1 cellular context compared by ENCODE assay signal in the genomic region with DNA sequence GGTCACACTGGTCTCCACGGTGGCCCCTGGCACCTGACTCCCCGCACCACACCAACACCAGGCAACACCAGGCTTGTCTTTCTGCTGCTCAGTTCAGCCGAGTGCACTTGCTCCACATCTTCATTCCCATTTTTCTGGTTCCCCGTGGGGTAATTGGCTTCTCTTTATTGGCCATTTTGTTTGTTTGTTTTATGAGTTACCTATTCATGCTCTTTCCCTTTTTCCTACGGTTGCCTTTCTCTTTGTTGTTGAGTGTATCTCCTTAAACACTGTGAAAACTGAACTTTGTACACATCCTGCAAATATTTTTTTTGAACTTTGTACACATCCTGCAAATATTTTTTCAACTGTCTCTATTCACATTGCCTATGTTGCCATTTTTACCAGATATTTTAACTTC.
TF ChIP-seq lines count a peak whose summit lies in the region.

No MANE protein-coding gene starts in this region.

TF ChIP-seq in HepG2, 621 proteins besides CTCF, POLR2A, EP300 and RAD21 (continued from another document and continues in another):
- TF ChIP-seq FOXP1 (IDR thresholded peaks at IDR 0.05), result 0 out of 2 replicates have a peak, but pooled peaks have one; percentile 51
- TF ChIP-seq FOXP1 (CRISPR knock-in tag; IDR thresholded peaks at IDR 0.05), result peak; percentile 71
- peak; percentile 54; the same call in 1 of the 2 replicates for TF ChIP-seq MIXL1 (CRISPR knock-in tag; IDR thresholded peaks at IDR 0.05)
- TF ChIP-seq, protein P1, sequence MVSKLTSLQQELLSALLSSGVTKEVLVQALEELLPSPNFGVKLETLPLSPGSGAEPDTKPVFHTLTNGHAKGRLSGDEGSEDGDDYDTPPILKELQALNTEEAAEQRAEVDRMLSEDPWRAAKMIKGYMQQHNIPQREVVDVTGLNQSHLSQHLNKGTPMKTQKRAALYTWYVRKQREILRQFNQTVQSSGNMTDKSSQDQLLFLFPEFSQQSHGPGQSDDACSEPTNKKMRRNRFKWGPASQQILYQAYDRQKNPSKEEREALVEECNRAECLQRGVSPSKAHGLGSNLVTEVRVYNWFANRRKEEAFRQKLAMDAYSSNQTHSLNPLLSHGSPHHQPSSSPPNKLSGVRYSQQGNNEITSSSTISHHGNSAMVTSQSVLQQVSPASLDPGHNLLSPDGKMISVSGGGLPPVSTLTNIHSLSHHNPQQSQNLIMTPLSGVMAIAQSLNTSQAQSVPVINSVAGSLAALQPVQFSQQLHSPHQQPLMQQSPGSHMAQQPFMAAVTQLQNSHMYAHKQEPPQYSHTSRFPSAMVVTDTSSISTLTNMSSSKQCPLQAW (CRISPR knock-in tag; IDR thresholded peaks at IDR 0.05), result 0 out of 2 replicates have a peak, but pooled peaks have one; percentile 22
- no peak for TF ChIP-seq ZNF674 (CRISPR knock-in tag; IDR thresholded peaks at IDR 0.05; ENCODE audit: low read depth)
- TF ChIP-seq, protein P2, sequence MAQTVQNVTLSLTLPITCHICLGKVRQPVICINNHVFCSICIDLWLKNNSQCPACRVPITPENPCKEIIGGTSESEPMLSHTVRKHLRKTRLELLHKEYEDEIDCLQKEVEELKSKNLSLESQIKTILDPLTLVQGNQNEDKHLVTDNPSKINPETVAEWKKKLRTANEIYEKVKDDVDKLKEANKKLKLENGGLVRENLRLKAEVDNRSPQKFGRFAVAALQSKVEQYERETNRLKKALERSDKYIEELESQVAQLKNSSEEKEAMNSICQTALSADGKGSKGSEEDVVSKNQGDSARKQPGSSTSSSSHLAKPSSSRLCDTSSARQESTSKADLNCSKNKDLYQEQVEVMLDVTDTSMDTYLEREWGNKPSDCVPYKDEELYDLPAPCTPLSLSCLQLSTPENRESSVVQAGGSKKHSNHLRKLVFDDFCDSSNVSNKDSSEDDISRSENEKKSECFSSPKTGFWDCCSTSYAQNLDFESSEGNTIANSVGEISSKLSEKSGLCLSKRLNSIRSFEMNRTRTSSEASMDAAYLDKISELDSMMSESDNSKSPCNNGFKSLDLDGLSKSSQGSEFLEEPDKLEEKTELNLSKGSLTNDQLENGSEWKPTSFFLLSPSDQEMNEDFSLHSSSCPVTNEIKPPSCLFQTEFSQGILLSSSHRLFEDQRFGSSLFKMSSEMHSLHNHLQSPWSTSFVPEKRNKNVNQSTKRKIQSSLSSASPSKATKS (CRISPR knock-in tag; IDR thresholded peaks at IDR 0.05), result no peak
- TF ChIP-seq ZSCAN21 (CRISPR knock-in tag; IDR thresholded peaks at IDR 0.05; ENCODE audit: borderline replicate concordance), result no peak
- TF ChIP-seq SIN3B (IDR thresholded peaks at IDR 0.05; ENCODE audit: low read length), result no peak
- TF ChIP-seq PHF20 (CRISPR knock-in tag; IDR thresholded peaks at IDR 0.05), result no peak
- TF ChIP-seq KLF11 (CRISPR knock-in tag; IDR thresholded peaks at IDR 0.05), result no peak
- TF ChIP-seq TEAD3 (CRISPR knock-in tag; optimal IDR thresholded peaks at IDR 0.05; ENCODE audit: borderline replicate concordance), result no peak
- no peak for TF ChIP-seq NR2F1 (CRISPR knock-in tag; IDR thresholded peaks at IDR 0.05)
- peak; percentile 32; the same call in 1 of the 2 replicates for TF ChIP-seq ZMYM2 (CRISPR knock-in tag; IDR thresholded peaks at IDR 0.05)
- no peak for TF ChIP-seq EZH2 (conservative IDR thresholded peaks at IDR 0.05; ENCODE audit: low read depth, low read length)
- TF ChIP-seq KMT2B (CRISPR knock-in tag; IDR thresholded peaks at IDR 0.05), result no peak
- 0 out of 2 replicates have a peak, but pooled peaks have one; percentile 28 for TF ChIP-seq ISL2 (CRISPR knock-in tag; IDR thresholded peaks at IDR 0.05)
- TF ChIP-seq, protein P3, sequence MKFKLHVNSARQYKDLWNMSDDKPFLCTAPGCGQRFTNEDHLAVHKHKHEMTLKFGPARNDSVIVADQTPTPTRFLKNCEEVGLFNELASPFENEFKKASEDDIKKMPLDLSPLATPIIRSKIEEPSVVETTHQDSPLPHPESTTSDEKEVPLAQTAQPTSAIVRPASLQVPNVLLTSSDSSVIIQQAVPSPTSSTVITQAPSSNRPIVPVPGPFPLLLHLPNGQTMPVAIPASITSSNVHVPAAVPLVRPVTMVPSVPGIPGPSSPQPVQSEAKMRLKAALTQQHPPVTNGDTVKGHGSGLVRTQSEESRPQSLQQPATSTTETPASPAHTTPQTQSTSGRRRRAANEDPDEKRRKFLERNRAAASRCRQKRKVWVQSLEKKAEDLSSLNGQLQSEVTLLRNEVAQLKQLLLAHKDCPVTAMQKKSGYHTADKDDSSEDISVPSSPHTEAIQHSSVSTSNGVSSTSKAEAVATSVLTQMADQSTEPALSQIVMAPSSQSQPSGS (CRISPR knock-in tag; IDR thresholded peaks at IDR 0.05), result no peak
- no peak for TF ChIP-seq SMAD1 (CRISPR knock-in tag; IDR thresholded peaks at IDR 0.05; ENCODE audit: borderline replicate concordance, low read depth)
- peak; percentile 33; the same call in 1 of the 2 replicates for TF ChIP-seq RARA (CRISPR knock-in tag; IDR thresholded peaks at IDR 0.05)
- TF ChIP-seq, protein P4, sequence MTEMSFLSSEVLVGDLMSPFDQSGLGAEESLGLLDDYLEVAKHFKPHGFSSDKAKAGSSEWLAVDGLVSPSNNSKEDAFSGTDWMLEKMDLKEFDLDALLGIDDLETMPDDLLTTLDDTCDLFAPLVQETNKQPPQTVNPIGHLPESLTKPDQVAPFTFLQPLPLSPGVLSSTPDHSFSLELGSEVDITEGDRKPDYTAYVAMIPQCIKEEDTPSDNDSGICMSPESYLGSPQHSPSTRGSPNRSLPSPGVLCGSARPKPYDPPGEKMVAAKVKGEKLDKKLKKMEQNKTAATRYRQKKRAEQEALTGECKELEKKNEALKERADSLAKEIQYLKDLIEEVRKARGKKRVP (CRISPR knock-in tag; IDR thresholded peaks at IDR 0.05), result no peak
- TF ChIP-seq SMC3 (IDR thresholded peaks at IDR 0.05; ENCODE audit: low read length), result no peak
- TF ChIP-seq ZNF253 (CRISPR knock-in tag; IDR thresholded peaks at IDR 0.05; ENCODE audit: borderline replicate concordance), result no peak
- TF ChIP-seq RFX3 (CRISPR knock-in tag; IDR thresholded peaks at IDR 0.05), result no peak
- TF ChIP-seq ZKSCAN8 (CRISPR knock-in tag; IDR thresholded peaks at IDR 0.05; ENCODE audit: borderline replicate concordance), result no peak
- no peak for TF ChIP-seq ZNF780A (CRISPR knock-in tag; IDR thresholded peaks at IDR 0.05)
- no peak for TF ChIP-seq MEF2D (CRISPR knock-in tag; IDR thresholded peaks at IDR 0.05)
- no peak for TF ChIP-seq SIN3A (IDR thresholded peaks at IDR 0.05; ENCODE audit: borderline replicate concordance, low read depth, low read length)
- TF ChIP-seq TCF7L2 (IDR thresholded peaks at IDR 0.05; ENCODE audit: low read depth, low read length), result no peak
- 0 out of 2 replicates have a peak, but pooled peaks have one; percentile 30 for TF ChIP-seq KDM6A (CRISPR knock-in tag; IDR thresholded peaks at IDR 0.05; ENCODE audit: low read depth)
- TF ChIP-seq, protein P5, sequence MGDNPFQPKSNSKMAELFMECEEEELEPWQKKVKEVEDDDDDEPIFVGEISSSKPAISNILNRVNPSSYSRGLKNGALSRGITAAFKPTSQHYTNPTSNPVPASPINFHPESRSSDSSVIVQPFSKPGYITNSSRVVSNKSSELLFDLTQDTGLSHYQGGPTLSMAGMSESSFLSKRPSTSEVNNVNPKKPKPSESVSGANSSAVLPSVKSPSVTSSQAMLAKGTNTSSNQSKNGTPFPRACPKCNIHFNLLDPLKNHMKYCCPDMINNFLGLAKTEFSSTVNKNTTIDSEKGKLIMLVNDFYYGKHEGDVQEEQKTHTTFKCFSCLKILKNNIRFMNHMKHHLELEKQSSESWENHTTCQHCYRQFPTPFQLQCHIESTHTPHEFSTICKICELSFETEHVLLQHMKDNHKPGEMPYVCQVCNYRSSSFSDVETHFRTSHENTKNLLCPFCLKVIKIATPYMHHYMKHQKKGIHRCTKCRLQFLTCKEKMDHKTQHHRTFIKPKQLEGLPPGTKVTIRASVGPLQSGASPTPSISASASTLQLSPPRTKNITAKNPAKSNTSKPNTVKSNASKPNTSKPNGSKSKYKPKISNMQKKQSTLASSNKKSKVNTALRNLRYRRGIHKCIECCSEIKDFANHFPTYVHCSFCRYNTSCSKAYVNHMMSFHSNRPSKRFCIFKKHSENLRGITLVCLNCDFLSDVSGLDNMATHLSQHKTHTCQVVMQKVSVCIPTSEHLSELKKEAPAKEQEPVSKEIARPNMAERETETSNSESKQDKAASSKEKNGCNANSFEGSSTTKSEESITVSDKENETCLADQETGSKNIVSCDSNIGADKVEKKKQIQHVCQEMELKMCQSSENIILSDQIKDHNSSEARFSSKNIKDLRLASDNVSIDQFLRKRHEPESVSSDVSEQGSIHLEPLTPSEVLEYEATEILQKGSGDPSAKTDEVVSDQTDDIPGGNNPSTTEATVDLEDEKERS (CRISPR knock-in tag; IDR thresholded peaks at IDR 0.05), result peak; percentile 86; the same call in 1 of the 2 replicates
- TF ChIP-seq ZNF572 (CRISPR knock-in tag; IDR thresholded peaks at IDR 0.05), result no peak
- TF ChIP-seq, protein P6, sequence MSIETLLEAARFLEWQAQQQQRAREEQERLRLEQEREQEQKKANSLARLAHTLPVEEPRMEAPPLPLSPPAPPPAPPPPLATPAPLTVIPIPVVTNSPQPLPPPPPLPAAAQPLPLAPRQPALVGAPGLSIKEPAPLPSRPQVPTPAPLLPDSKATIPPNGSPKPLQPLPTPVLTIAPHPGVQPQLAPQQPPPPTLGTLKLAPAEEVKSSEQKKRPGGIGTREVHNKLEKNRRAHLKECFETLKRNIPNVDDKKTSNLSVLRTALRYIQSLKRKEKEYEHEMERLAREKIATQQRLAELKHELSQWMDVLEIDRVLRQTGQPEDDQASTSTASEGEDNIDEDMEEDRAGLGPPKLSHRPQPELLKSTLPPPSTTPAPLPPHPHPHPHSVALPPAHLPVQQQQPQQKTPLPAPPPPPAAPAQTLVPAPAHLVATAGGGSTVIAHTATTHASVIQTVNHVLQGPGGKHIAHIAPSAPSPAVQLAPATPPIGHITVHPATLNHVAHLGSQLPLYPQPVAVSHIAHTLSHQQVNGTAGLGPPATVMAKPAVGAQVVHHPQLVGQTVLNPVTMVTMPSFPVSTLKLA (IDR thresholded peaks at IDR 0.05), result no peak
- TF ChIP-seq, protein P7, sequence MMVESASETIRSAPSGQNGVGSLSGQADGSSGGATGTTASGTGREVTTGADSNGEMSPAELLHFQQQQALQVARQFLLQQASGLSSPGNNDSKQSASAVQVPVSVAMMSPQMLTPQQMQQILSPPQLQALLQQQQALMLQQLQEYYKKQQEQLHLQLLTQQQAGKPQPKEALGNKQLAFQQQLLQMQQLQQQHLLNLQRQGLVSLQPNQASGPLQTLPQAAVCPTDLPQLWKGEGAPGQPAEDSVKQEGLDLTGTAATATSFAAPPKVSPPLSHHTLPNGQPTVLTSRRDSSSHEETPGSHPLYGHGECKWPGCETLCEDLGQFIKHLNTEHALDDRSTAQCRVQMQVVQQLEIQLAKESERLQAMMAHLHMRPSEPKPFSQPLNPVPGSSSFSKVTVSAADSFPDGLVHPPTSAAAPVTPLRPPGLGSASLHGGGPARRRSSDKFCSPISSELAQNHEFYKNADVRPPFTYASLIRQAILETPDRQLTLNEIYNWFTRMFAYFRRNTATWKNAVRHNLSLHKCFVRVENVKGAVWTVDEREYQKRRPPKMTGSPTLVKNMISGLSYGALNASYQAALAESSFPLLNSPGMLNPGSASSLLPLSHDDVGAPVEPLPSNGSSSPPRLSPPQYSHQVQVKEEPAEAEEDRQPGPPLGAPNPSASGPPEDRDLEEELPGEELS (CRISPR knock-in tag; IDR thresholded peaks at IDR 0.05), result peak; percentile 70
- no peak for TF ChIP-seq ZNF7 (CRISPR knock-in tag; IDR thresholded peaks at IDR 0.05)
- no peak for TF ChIP-seq GFI1 (CRISPR knock-in tag; IDR thresholded peaks at IDR 0.05; ENCODE audit: borderline replicate concordance)
- TF ChIP-seq HNRNPLL (IDR thresholded peaks at IDR 0.05; ENCODE audit: low read depth, low read length, poor library complexity, severe bottlenecking), result no peak
- peak; percentile 79 for TF ChIP-seq FOXA1 (IDR thresholded peaks at IDR 0.05)
- peak; percentile 57; the same call in 1 of the 2 replicates for TF ChIP-seq FOXA1 (CRISPR knock-in tag; IDR thresholded peaks at IDR 0.05)
- TF ChIP-seq PAX8 (CRISPR knock-in tag; IDR thresholded peaks at IDR 0.05; ENCODE audit: borderline replicate concordance), result no peak
- TF ChIP-seq, protein P8, sequence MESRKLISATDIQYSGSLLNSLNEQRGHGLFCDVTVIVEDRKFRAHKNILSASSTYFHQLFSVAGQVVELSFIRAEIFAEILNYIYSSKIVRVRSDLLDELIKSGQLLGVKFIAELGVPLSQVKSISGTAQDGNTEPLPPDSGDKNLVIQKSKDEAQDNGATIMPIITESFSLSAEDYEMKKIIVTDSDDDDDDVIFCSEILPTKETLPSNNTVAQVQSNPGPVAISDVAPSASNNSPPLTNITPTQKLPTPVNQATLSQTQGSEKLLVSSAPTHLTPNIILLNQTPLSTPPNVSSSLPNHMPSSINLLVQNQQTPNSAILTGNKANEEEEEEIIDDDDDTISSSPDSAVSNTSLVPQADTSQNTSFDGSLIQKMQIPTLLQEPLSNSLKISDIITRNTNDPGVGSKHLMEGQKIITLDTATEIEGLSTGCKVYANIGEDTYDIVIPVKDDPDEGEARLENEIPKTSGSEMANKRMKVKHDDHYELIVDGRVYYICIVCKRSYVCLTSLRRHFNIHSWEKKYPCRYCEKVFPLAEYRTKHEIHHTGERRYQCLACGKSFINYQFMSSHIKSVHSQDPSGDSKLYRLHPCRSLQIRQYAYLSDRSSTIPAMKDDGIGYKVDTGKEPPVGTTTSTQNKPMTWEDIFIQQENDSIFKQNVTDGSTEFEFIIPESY (CRISPR knock-in tag; IDR thresholded peaks at IDR 0.05), result no peak
- no peak for TF ChIP-seq ZNF292 (CRISPR knock-in tag; IDR thresholded peaks at IDR 0.05; ENCODE audit: borderline replicate concordance, low read depth)
- no peak for TF ChIP-seq ZC3H4 (CRISPR knock-in tag; IDR thresholded peaks at IDR 0.05; ENCODE audit: borderline replicate concordance)
- 0 out of 2 replicates have a peak, but pooled peaks have one; percentile 31 for TF ChIP-seq HOXA5 (CRISPR knock-in tag; IDR thresholded peaks at IDR 0.05)
- no peak for TF ChIP-seq DNMT1 (CRISPR knock-in tag; IDR thresholded peaks at IDR 0.05)
- no peak for TF ChIP-seq CBFB (CRISPR knock-in tag; IDR thresholded peaks at IDR 0.05)
- TF ChIP-seq, protein P9, sequence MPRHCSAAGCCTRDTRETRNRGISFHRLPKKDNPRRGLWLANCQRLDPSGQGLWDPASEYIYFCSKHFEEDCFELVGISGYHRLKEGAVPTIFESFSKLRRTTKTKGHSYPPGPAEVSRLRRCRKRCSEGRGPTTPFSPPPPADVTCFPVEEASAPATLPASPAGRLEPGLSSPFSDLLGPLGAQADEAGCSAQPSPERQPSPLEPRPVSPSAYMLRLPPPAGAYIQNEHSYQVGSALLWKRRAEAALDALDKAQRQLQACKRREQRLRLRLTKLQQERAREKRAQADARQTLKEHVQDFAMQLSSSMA (CRISPR knock-in tag; IDR thresholded peaks at IDR 0.05), result no peak
- TF ChIP-seq RARG (CRISPR knock-in tag; IDR thresholded peaks at IDR 0.05; ENCODE audit: low read depth), result no peak
- no peak for TF ChIP-seq PCBP2 (optimal IDR thresholded peaks at IDR 0.05; ENCODE audit: low read depth, low read length, poor library complexity, severe bottlenecking)
- no peak for TF ChIP-seq TCF12 (IDR thresholded peaks at IDR 0.05)
- no peak for TF ChIP-seq TCF12 (CRISPR knock-in tag; IDR thresholded peaks at IDR 0.05)
